In the genomic region with DNA sequence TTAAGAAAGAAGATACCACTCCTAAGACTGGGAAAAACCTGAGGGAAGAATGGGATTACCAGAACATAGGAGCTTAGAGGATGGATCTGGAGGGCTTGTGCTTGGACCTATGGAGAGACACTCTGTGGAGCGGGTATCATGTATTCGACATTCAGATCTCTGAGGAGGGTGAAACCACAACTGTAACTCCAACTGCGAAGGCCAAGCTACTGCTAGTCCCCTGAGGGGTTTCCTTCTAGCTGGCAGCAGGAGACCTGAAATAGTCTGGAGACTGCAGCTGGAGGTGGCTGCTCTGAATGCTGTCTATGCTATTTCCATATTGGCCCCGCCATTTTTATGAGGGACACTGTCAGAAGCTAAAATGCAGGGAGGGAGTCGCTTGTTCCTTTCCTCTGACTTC, we compare ENCODE assay signal across 14 cellular contexts.
DNase-seq lines count a peak whose midpoint lies in the region; ATAC-seq and TF ChIP-seq lines count a peak whose summit lies in the region.
"Had no signal": no experiment of that assay in that cellular context is flagged by ENCODE, and none has a peak within 500 bp of the region (broad histone marks: within the 10 kb centered on the region; RNA-seq: fewer than 3 reads in every experiment).

No MANE protein-coding gene starts in this region.

- H3K9me3 ChIP-seq in KOPT-K1 (ENCODE audit: insufficient read depth, low read length, poor library complexity, severe bottlenecking) (peaks cover 26% of the 10 kb centered on the region), esophagus muscularis mucosa (peaks cover 0 to 3% (median 1%) of the 10 kb centered on the region in 4 donors), body of pancreas (no peaks in the 10 kb centered on the region)

- H3K27me3 Mint-ChIP-seq in CD14-positive monocyte (ENCODE audit: low read depth in 3 of 3), result no peaks in the 10 kb centered on the region

- H3K27me3 ChIP-seq in esophagus muscularis mucosa (no peaks in the 10 kb centered on the region), body of pancreas (no peaks in the 10 kb centered on the region)

- peaks cover 41% of the 10 kb centered on the region for H3K4me1 Mint-ChIP-seq in CD14-positive monocyte

- TF ChIP-seq CTCF in CD14-positive monocyte (IDR thresholded peaks at IDR 0.05) (no peak), esophagus muscularis mucosa (IDR thresholded peaks at IDR 0.05) (no peak), body of pancreas (IDR thresholded peaks at IDR 0.05) (no peak)

- ATAC-seq in body of pancreas, result no peak

- peaks cover 0 to 12% (median 7%) of the 10 kb centered on the region in 7 donors for H3K9me3 Mint-ChIP-seq in CD14-positive monocyte
- H3K9me3 Mint-ChIP-seq: HFFc6 had no signal

- H3K4me3 Mint-ChIP-seq in CD14-positive monocyte, result peak overlapping the region in 1 of 2 donors; percentile 79
- H3K4me3 Mint-ChIP-seq: B cell; CD8-positive, alpha-beta memory T cell; HFFc6 had no signal

- H3K4me3 ChIP-seq in esophagus muscularis mucosa (no peak overlapping the region), body of pancreas (no peak overlapping the region)

- H3K4me1 ChIP-seq in esophagus muscularis mucosa, result no peaks in the 10 kb centered on the region
- no peaks in the 10 kb centered on the region for H3K4me1 ChIP-seq in body of pancreas
- H3K4me1 ChIP-seq: Caco-2 had no signal

- H3K36me3 ChIP-seq in KOPT-K1 (ENCODE audit: insufficient read depth, low read length), result peaks cover 9% of the 10 kb centered on the region; the same call in 1 of the 2 replicates
- no peaks in the 10 kb centered on the region for H3K36me3 ChIP-seq in esophagus muscularis mucosa
- H3K36me3 ChIP-seq in body of pancreas (replicated peaks in 1 of 2; ENCODE audit: insufficient read depth in 1 of 2, low read depth in 2 of 2), result no peaks in the 10 kb centered on the region

- TF ChIP-seq POLR2A in esophagus muscularis mucosa (IDR thresholded peaks at IDR 0.05; ENCODE audit: low read depth) (no peak), body of pancreas (IDR thresholded peaks at IDR 0.05) (no peak)

- peak overlapping the region; percentile 54 for H3K27ac ChIP-seq in KOPT-K1 (ENCODE audit: low read depth, low read length, poor library complexity, severe bottlenecking)
- H3K27ac ChIP-seq in esophagus muscularis mucosa (replicated peaks in 1 of 4), result no peak overlapping the region
- no peak overlapping the region for H3K27ac ChIP-seq in body of pancreas
- H3K27ac ChIP-seq: HL-60 had no signal

- intact Hi-C loops in CD14-positive monocyte (cut with micrococcal nuclease), result no loop called here
- intact Hi-C loops in esophagus muscularis mucosa (cut with DNase I), result no loop called here
- intact Hi-C loops in body of pancreas (cut with DNase I), result no loop called here

- WGBS in esophagus muscularis mucosa, result 93% methylated on average over 5 of the region's 5 CpGs
- WGBS in body of pancreas, 2 donors, result 82 to 85% methylated on average over 5 of the region's 5 CpGs

- no peaks in the 10 kb centered on the region for H3K36me3 Mint-ChIP-seq in CD14-positive monocyte

- no peak for DNase-seq in CD14-positive monocyte (ENCODE audit: low spot score)
- DNase-seq in RPMI7951 (ENCODE audit: low read depth), result peak; percentile 74
- DNase-seq in esophagus muscularis mucosa (ENCODE audit: extremely low spot score), result peak; percentile 84
- no peak for DNase-seq in iPS-NIHi11 (ENCODE audit: low spot score)
- DNase-seq in cerebellar cortex (ENCODE audit: low spot score), result no peak
- no peak for DNase-seq in body of pancreas
- DNase-seq: Caco-2; CD8-positive, alpha-beta memory T cell; DMS53; HCEC 1CT; HFFc6 had no signal

- peak overlapping the region in 5 of 7 donors; percentile 14 to 74 (median 45) for H3K27ac Mint-ChIP-seq in CD14-positive monocyte
- H3K27ac Mint-ChIP-seq: B cell, HFFc6 had no signal

- TF ChIP-seq EP300 in esophagus muscularis mucosa (IDR thresholded peaks at IDR 0.05), result no peak

Comparison
In these comparisons a context has a peak if more than half of its experiments do, and no peak if none do; other contexts are left out.
1. DNase-seq: peak in RPMI7951 (single experiment) and esophagus muscularis mucosa (single experiment); none in CD14-positive monocyte (single experiment), iPS-NIHi11 (single experiment), cerebellar cortex (single experiment) and body of pancreas (0 of 4).